Comparison of ENCODE assay signal across 11 cellular contexts in the genomic region with DNA sequence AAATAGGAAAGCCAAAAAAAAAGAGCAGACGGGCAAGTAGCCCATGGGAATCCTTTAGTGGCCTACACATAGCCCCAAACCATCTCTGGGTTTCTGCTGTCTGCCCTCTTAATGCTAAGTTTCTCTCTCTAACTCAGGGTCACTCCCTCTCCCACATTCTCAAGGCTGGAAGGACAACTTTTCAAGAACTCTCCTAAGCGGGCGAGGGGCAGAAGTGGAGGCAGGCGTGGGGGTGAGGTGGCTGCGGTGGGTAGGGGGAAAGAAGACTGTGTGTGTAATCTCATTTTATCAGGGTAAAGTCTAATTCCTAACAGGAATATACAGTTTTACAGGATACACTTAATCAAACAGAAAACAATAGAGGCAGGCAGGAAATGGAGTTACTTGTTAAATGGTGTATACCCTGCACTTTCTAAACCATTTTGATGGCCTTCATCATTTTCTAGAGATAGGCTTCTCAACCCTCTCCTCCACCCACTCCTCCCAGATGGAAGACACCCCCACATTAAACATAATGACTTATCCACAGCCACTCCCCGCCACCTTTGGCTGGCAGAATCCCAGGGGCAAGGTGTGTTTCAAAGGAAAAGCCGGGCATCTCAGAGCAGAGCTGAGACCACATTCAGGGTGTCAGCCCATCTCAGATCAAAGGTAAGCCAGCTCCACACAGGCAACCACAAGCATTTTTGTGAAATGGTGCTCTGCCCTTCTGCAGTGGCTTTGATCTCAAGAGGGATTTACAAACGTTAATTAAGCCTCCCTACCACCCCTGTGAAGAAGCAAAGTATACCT. TPM values are rescaled to one million over a fixed set of nuclear protein-coding genes. Genes with fewer than 3 reads are reported as not detected.
DNase-seq lines count a peak whose midpoint lies in the region; ATAC-seq and TF ChIP-seq lines count a peak whose summit lies in the region.
"Had no signal": no experiment of that assay in that cellular context is flagged by ENCODE, and none has a peak within 500 bp of the region (broad histone marks: within the 10 kb centered on the region; RNA-seq: fewer than 3 reads in every experiment).

No MANE protein-coding gene starts in this region.

- H3K4me1 Mint-ChIP-seq in natural killer cell = peaks cover 86 to 97% of the 10 kb centered on the region in 2 donors

- H3K4me3 Mint-ChIP-seq in natural killer cell = peak overlapping the region; percentile 94

- no peaks in the 10 kb centered on the region for H3K27me3 ChIP-seq in dorsolateral prefrontal cortex
- H3K27me3 ChIP-seq: testis had no signal

- ATAC-seq in natural killer cell = no peak
- no peak for ATAC-seq in GM18873 (IDR thresholded peaks at IDR 0.05; ENCODE audit: low FRiP score, unreplicated experiment)
- no peak for ATAC-seq in sciatic nerve
- ATAC-seq in HG02623 (IDR thresholded peaks at IDR 0.05; ENCODE audit: unreplicated experiment) = no peak

- no peaks in the 10 kb centered on the region for H3K9me3 Mint-ChIP-seq in natural killer cell

- H3K36me3 Mint-ChIP-seq in natural killer cell = peaks cover 20% of the 10 kb centered on the region

- peak overlapping the region; percentile 94 for H3K27ac ChIP-seq in 22Rv1
- peak overlapping the region in 33 of 59 donors; percentile 1 to 100 (median 53) for H3K27ac ChIP-seq in dorsolateral prefrontal cortex
- H3K27ac ChIP-seq: testis had no signal

- no peaks in the 10 kb centered on the region for H3K27me3 Mint-ChIP-seq in natural killer cell (ENCODE audit: low read depth in 2 of 2)

- intact Hi-C loops in dorsolateral prefrontal cortex (cut with DNase I) (loop anchor here in 1 of 2 donors (10.0 kb wide), 1 partner anchor 471 kb away; no protein-coding TSS in a partner anchor), natural killer cell (cut with micrococcal nuclease) (loop anchor here (10.0 kb wide), 2 partner anchors 269 to 871 kb away; a partner anchor contains a TSS), sciatic nerve (cut with DNase I) (loop anchor here (10.0 kb wide), 1 partner anchor 159 kb away; no protein-coding TSS in a partner anchor)

- peak; percentile 78 for DNase-seq in LoVo (ENCODE audit: low spot score)
- DNase-seq in dorsolateral prefrontal cortex = no peak
- no peak for DNase-seq in natural killer cell
- DNase-seq in OCI-M1 (lab: John Stamatoyannopoulos, UW) = no peak
- no peak for DNase-seq in sciatic nerve (ENCODE audit: low spot score)
- DNase-seq: activated T-cell treated with anti-CD3 and anti-CD28 coated beads for 4 hours, retina, testis had no signal

- peak overlapping the region; percentile 95 to 99 for H3K27ac Mint-ChIP-seq in natural killer cell

- no peak for TF ChIP-seq CTCF in 22Rv1 (IDR thresholded peaks at IDR 0.05)
- no peak for TF ChIP-seq CTCF in dorsolateral prefrontal cortex (IDR thresholded peaks at IDR 0.05 in 54 of 56, conservative IDR thresholded peaks at IDR 0.05 in 2 of 56; ENCODE audit: low read depth in 1 of 56, partially characterized antibody in 56 of 56)
- no peak for TF ChIP-seq CTCF in natural killer cell (IDR thresholded peaks at IDR 0.05)

- peak overlapping the region in 27 of 59 donors; percentile 3 to 94 (median 84) for H3K4me3 ChIP-seq in dorsolateral prefrontal cortex
- H3K4me3 ChIP-seq: testis had no signal

RNA-seq across cellular contexts. Expression of a gene that starts 6.8 kb away (rescaled TPM):
- total RNA-seq in dorsolateral prefrontal cortex = 10 to 100 TPM; 14.2 to 34.2 (median 23.6) TPM
- total RNA-seq in natural killer cell = 100 to 1,000 TPM; 127 to 204 (median 182) TPM
- total RNA-seq in sciatic nerve = 44.0 TPM
